Comparison of ENCODE assay signal across 1 cellular context in genomic region chr1:225780134-225780533, GRCh38.
TF ChIP-seq lines count a peak whose summit lies in the region.

No MANE protein-coding gene starts in this region.

TF ChIP-seq in WTC11, 78 proteins besides CTCF, POLR2A, EP300 and RAD21:
- TF ChIP-seq ZNF532 (CRISPR knock-in tag; IDR thresholded peaks at IDR 0.05; ENCODE audit: borderline replicate concordance) (0 out of 2 replicates have a peak, but pooled peaks have one; percentile 41), FOXJ3 (CRISPR knock-in tag; IDR thresholded peaks at IDR 0.05; ENCODE audit: borderline replicate concordance) (no peak)
- TF ChIP-seq, protein P1, sequence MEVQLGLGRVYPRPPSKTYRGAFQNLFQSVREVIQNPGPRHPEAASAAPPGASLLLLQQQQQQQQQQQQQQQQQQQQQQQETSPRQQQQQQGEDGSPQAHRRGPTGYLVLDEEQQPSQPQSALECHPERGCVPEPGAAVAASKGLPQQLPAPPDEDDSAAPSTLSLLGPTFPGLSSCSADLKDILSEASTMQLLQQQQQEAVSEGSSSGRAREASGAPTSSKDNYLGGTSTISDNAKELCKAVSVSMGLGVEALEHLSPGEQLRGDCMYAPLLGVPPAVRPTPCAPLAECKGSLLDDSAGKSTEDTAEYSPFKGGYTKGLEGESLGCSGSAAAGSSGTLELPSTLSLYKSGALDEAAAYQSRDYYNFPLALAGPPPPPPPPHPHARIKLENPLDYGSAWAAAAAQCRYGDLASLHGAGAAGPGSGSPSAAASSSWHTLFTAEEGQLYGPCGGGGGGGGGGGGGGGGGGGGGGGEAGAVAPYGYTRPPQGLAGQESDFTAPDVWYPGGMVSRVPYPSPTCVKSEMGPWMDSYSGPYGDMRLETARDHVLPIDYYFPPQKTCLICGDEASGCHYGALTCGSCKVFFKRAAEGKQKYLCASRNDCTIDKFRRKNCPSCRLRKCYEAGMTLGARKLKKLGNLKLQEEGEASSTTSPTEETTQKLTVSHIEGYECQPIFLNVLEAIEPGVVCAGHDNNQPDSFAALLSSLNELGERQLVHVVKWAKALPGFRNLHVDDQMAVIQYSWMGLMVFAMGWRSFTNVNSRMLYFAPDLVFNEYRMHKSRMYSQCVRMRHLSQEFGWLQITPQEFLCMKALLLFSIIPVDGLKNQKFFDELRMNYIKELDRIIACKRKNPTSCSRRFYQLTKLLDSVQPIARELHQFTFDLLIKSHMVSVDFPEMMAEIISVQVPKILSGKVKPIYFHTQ (CRISPR knock-in tag; IDR thresholded peaks at IDR 0.05): peak; percentile 28; the same call in 1 of the 2 replicates
